8 cellular contexts compared by ENCODE assay signal in the genomic region with DNA sequence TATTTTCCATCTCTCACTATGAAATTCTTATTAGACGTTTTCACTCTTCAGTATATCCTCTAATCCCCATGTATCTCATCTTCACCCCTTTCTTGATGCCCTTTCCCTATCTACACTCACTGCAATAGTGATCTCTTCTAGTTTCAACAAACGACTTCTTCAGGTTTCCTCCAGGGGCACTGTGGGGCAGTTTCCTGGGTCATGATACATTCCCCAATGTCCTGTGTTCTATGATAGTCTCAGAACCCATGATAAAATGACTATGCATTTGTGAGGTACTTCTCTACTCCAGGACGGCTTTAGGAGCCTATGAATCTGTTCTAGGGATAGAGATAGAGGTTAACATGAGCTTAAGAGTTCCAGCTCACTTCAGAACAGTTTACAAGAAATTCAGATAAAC.
DNase-seq lines count a peak whose midpoint lies in the region; ATAC-seq, FAIRE-seq and TF ChIP-seq lines count a peak whose summit lies in the region.

No MANE protein-coding gene starts in this region.

- no peak overlapping the region for H2BK15ac ChIP-seq in H1 (ENCODE audit: low read length)

- DNase-seq in AG04450 (ENCODE audit: low read depth, low spot score) (no peak), NCI-H748 (lab: John Stamatoyannopoulos, UW; ENCODE audit: unreplicated experiment) (peak; percentile 43), H1 (ENCODE audit: low read depth in 1 of 2, low spot score in 2 of 2) (no peak), transverse colon (peak; percentile 19), retina (no peak), GM12892 (ENCODE audit: insufficient read length) (no peak)

- no peak overlapping the region for H3K18ac ChIP-seq in H1 (ENCODE audit: extremely low read depth, low read length)

- H4K20me1 ChIP-seq in H1 (replicated peaks in 1 of 2; ENCODE audit: control insufficient read depth in 1 of 2, insufficient read depth in 2 of 2, low read length in 2 of 2) = no peaks in the 10 kb centered on the region

- no peak overlapping the region for H3K4ac ChIP-seq in H1 (replicated peaks; ENCODE audit: insufficient read length, low read depth, low read length)

- H3K4me3 ChIP-seq in AG04450 (ENCODE audit: low read depth, low read length) = no peak overlapping the region
- H3K4me3 ChIP-seq in H1 (ENCODE audit: extremely low read depth in 1 of 4, insufficient read depth in 2 of 4, low read depth in 3 of 4, low read length in 4 of 4) = no peak overlapping the region
- H3K4me3 ChIP-seq in transverse colon = no peak overlapping the region

- CTCF ChIA-PET in AG04450 (lab: Charles Lee) = interaction anchor here (0.6 to 1.1 kb wide), 5 partner anchors 8 to 331 kb away, joined by 3 to 4 read pairs (median 3); no protein-coding TSS in a partner anchor
- CTCF ChIA-PET in H1 (lab: Charles Lee; ENCODE audit: partially characterized antibody) = interaction anchor here (0.7 to 2.3 kb wide), 15 partner anchors 8 to 203 kb away, joined by 3 to 9 read pairs (median 3); no protein-coding TSS in a partner anchor

- no peaks in the 10 kb centered on the region for H3K4me1 ChIP-seq in H1 (replicated peaks in 1 of 4; ENCODE audit: control insufficient read depth in 3 of 4, insufficient read depth in 4 of 4, low read length in 3 of 4)
- H3K4me1 ChIP-seq in transverse colon = no peaks in the 10 kb centered on the region

- no peak overlapping the region for H3K27ac ChIP-seq in AG04450 (ENCODE audit: low read depth, low read length)
- no peak overlapping the region for H3K27ac ChIP-seq in H1 (ENCODE audit: low read depth, low read length)
- no peak overlapping the region for H3K27ac ChIP-seq in transverse colon

- no peak overlapping the region for H2BK5ac ChIP-seq in H1 (ENCODE audit: low read depth, low read length)

- no peak overlapping the region for H2BK120ac ChIP-seq in H1 (replicated peaks; ENCODE audit: low read depth, low read length)

- H3K23ac ChIP-seq in H1 (ENCODE audit: insufficient read length) = no peak overlapping the region

- intact Hi-C loops in transverse colon (cut with DNase I; ENCODE audit: low total_unique reads) = no loop called here

- in situ Hi-C loops in transverse colon (cut with MboI; ENCODE audit: low pct_ligation_motif_present in 1 of 4, low pct_unique_long_range_greater_than_20kb in 1 of 4, low sequenced_read_pairs in 3 of 4) = no loop called here

- H3K9me3 ChIP-seq in AG04450 (ENCODE audit: control insufficient read depth, insufficient read depth, low read length) = no peaks in the 10 kb centered on the region
- no peaks in the 10 kb centered on the region for H3K9me3 ChIP-seq in H1 (ENCODE audit: insufficient read depth in 2 of 2, low read depth in 1 of 2, low read length in 1 of 2)
- no peaks in the 10 kb centered on the region for H3K9me3 ChIP-seq in transverse colon

- FAIRE-seq in H1 (lab: Jason Lieb, UNC) = peak; percentile 85
- no peak for FAIRE-seq in GM12892 (lab: Jason Lieb, UNC)

- H2AK5ac ChIP-seq in H1 (ENCODE audit: low read depth, low read length) = no peak overlapping the region

- peak; percentile 54 to 58 for TF ChIP-seq RAD21 in H1 (IDR thresholded peaks at IDR 0.05 in 1 of 2, conservative IDR thresholded peaks at IDR 0.05 in 1 of 2; ENCODE audit: low read depth in 2 of 2, low read length in 2 of 2)

- no peaks in the 10 kb centered on the region for H3K79me1 ChIP-seq in H1 (ENCODE audit: low read depth, low read length)

- no peaks in the 10 kb centered on the region for H3K79me2 ChIP-seq in H1 (ENCODE audit: control insufficient read depth in 1 of 2, insufficient read depth in 2 of 2, low read length in 2 of 2)

- H3K4me2 ChIP-seq in H1 (ENCODE audit: insufficient read depth in 1 of 2, low read depth in 2 of 2, low read length in 2 of 2) = no peak overlapping the region

- POLR2A ChIA-PET in AG04450 (lab: Yijun Ruan, JAX) = no interaction called here
- POLR2A ChIA-PET in H1 (lab: Charles Lee; ENCODE audit: partially characterized antibody) = no interaction called here

- H4K8ac ChIP-seq in H1 (ENCODE audit: extremely low read depth, insufficient read depth, low read length) = no peak overlapping the region

- no peak overlapping the region for H4K91ac ChIP-seq in H1 (replicated peaks; ENCODE audit: insufficient read length, low read length)

- H3K36me3 ChIP-seq in H1 (ENCODE audit: control insufficient read depth in 2 of 4, insufficient read depth in 4 of 4, low read length in 3 of 4) = no peaks in the 10 kb centered on the region
- no peaks in the 10 kb centered on the region for H3K36me3 ChIP-seq in transverse colon

- ATAC-seq in GM18517 (IDR thresholded peaks at IDR 0.05; ENCODE audit: unreplicated experiment) (peak; percentile 43), GM21717 (IDR thresholded peaks at IDR 0.05; ENCODE audit: unreplicated experiment) (no peak)

- no peak overlapping the region for H3K56ac ChIP-seq in H1 (replicated peaks; ENCODE audit: insufficient read length, low read depth, low read length)

- H2BK20ac ChIP-seq in H1 (ENCODE audit: low read length) = no peak overlapping the region

- TF ChIP-seq EP300 in H1 (IDR thresholded peaks at IDR 0.05; ENCODE audit: borderline replicate concordance in 1 of 2, low read depth in 2 of 2, low read length in 2 of 2) (no peak), transverse colon (IDR thresholded peaks at IDR 0.05; ENCODE audit: low read depth) (no peak)

- no peak overlapping the region for H3K9ac ChIP-seq in H1 (replicated peaks in 1 of 4; ENCODE audit: extremely low read depth in 1 of 4, low read depth in 3 of 4, low read length in 3 of 4)

- H2AFZ ChIP-seq in H1 (ENCODE audit: low read length) = no peak overlapping the region

- no peak overlapping the region for H4K5ac ChIP-seq in H1 (ENCODE audit: insufficient read length, low read depth, low read length)

- TF ChIP-seq CTCF in AG04450 (IDR thresholded peaks at IDR 0.05; ENCODE audit: low read depth, low read length) = peak; percentile 54
- peak in 2 of 3 experiments; percentile 42 to 68; a peak in 2 of 4 replicates for TF ChIP-seq CTCF in H1 (IDR thresholded peaks at IDR 0.05; ENCODE audit: control extremely low read depth in 1 of 3, insufficient read depth in 1 of 3, low read depth in 1 of 3, low read length in 3 of 3)
- peak in 3 of 5 experiments; percentile 32 to 35 (median 33) for TF ChIP-seq CTCF in transverse colon (IDR thresholded peaks at IDR 0.05)

- H3K14ac ChIP-seq in H1 (ENCODE audit: insufficient read length) = no peak overlapping the region

- H3K23me2 ChIP-seq in H1 (ENCODE audit: low read depth, low read length) = no peaks in the 10 kb centered on the region

- H3K27me3 ChIP-seq in AG04450 (ENCODE audit: control insufficient read depth, insufficient read depth, low read length) (no peaks in the 10 kb centered on the region), H1 (replicated peaks in 1 of 4; ENCODE audit: control insufficient read depth in 3 of 4, extremely low read depth in 1 of 4, insufficient read depth in 3 of 4, low read length in 3 of 4) (no peaks in the 10 kb centered on the region), transverse colon (no peaks in the 10 kb centered on the region)

- 38% methylated on average over 3 of the region's 3 CpGs; no CpG with 5 or more reads in 1 of the 2 experiments for WGBS in H1 (ENCODE audit: extremely low coverage in 1 of 2, insufficient coverage in 1 of 2, insufficient read length in 1 of 2, insufficient replicate concordance in 2 of 2, low coverage in 1 of 2, low lambda C conversion rate in 2 of 2, missing lambda C conversion rate in 1 of 2), 2 experiments
- WGBS in transverse colon (ENCODE audit: low coverage in 1 of 2), 2 donors = 66 to 89% methylated on average over 2 to 3 of the region's 3 CpGs

- no peak for TF ChIP-seq POLR2A in H1 (IDR thresholded peaks at IDR 0.05; ENCODE audit: control extremely low read depth in 1 of 2, low read depth in 2 of 2, low read length in 2 of 2)
- no peak for TF ChIP-seq POLR2A in transverse colon (IDR thresholded peaks at IDR 0.05)
- no peak for TF ChIP-seq POLR2A in GM12892 (IDR thresholded peaks at IDR 0.05; ENCODE audit: low read depth, low read length)

- no peak overlapping the region for H2BK12ac ChIP-seq in H1 (ENCODE audit: low read depth, low read length)

TF ChIP-seq in H1, 55 proteins besides CTCF, POLR2A, EP300 and RAD21:
- TF ChIP-seq CHD1 (IDR thresholded peaks at IDR 0.05; ENCODE audit: low read depth, low read length) = no peak
- TF ChIP-seq RNF2 (IDR thresholded peaks at IDR 0.05; ENCODE audit: borderline replicate concordance, low read depth, low read length, missing control alignments, poor library complexity, severe bottlenecking) = no peak
- TF ChIP-seq YY1 (IDR thresholded peaks at IDR 0.05; ENCODE audit: low read depth, low read length) = no peak
- no peak for TF ChIP-seq PHF8 (conservative IDR thresholded peaks at IDR 0.05; ENCODE audit: low read depth, low read length)
- 0 out of 2 replicates have a peak, but pooled peaks have one; percentile 37 for TF ChIP-seq TEAD4 (IDR thresholded peaks at IDR 0.05; ENCODE audit: low read depth, low read length)
- TF ChIP-seq CREB1 (IDR thresholded peaks at IDR 0.05) = no peak
- 0 out of 2 replicates have a peak, but pooled peaks have one; percentile 57 for TF ChIP-seq BACH1 (IDR thresholded peaks at IDR 0.05; ENCODE audit: low read length)
TF ChIP-seq in H1: peak in this region for 2.

Comparison
In these comparisons a context has a peak if more than half of its experiments do, and no peak if none do; other contexts are left out.
1. DNase-seq: peak in NCI-H748 (single experiment) and transverse colon (single experiment); none in AG04450 (single experiment), H1 (0 of 2), retina (single experiment) and GM12892 (single experiment).
2. Peak in every context shown above with its lines, with median percentiles within 50 percentile points of each other: CTCF ChIP-seq.